In the genomic region with DNA sequence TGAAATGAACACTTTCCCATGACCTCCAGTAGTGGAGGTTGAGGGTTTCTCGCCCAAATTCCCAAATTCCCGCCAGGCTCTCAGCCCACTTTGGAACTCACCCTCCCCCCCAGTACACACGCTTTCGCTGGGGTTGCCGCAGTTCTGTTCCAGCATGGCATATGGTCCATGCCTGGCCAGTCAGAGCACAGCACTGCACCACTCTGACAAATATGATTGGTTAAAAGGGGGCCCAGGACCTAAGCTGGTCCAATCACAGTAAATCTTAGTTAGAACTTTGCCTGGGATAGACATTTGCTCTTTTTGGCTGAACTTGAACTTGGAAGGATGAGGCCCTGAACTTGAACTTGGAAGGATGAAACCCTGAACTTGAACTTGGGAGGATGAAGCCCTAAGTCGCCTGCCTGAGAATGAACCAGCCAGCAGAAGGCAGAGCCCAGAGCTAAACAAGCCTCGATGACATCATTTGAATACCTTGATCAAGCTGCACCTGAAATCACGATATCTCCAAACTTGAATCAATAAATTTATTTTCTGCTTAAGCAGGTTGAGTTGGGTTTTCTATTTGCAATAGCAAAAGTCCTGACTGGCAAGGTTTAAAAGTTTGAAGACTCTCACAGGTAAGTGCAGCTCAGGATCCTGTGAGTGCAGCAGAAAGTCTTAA, we compare ENCODE assay signal across 16 cellular contexts. TPM values are rescaled to one million over a fixed set of nuclear protein-coding genes. Genes with fewer than 3 reads are reported as not detected.
A peak's percentile ranks its signal among the peaks of the same experiment; 100 is the strongest.
DNase-seq lines count a peak whose midpoint lies in the region; ATAC-seq, FAIRE-seq and TF ChIP-seq lines count a peak whose summit lies in the region.
"Had no signal": no experiment of that assay in that cellular context is flagged by ENCODE, and none has a peak within 500 bp of the region (broad histone marks: within the 10 kb centered on the region; RNA-seq: fewer than 3 reads in every experiment).

No MANE protein-coding gene starts in this region.

- no peaks in the 10 kb centered on the region for H3K9me3 ChIP-seq in CD8-positive, alpha-beta memory T cell (ENCODE audit: low read length)
- no peaks in the 10 kb centered on the region for H3K9me3 ChIP-seq in transverse colon
- H3K9me3 ChIP-seq: gastrocnemius medialis, SJSA1, thoracic aorta had no signal

- H3K4me3 ChIP-seq in CD8-positive, alpha-beta memory T cell (ENCODE audit: low read length), result no peak overlapping the region
- no peak overlapping the region for H3K4me3 ChIP-seq in transverse colon
- H3K4me3 ChIP-seq: gastrocnemius medialis, SJSA1, thoracic aorta had no signal

- peak overlapping the region; percentile 6 for H3K27ac ChIP-seq in CD8-positive, alpha-beta memory T cell (ENCODE audit: low read depth, low read length)
- peak overlapping the region in 1 of 4 donors; percentile 55 for H3K27ac ChIP-seq in transverse colon
- H3K27ac ChIP-seq: gastrocnemius medialis, SJSA1, thoracic aorta had no signal

- 75 to 77% methylated on average over 4 to 8 of the region's 8 CpGs for WGBS in transverse colon (ENCODE audit: low coverage in 1 of 2), 2 donors

- H3K4me1 ChIP-seq in CD8-positive, alpha-beta memory T cell (ENCODE audit: insufficient read depth, low read length), result peaks cover 95% of the 10 kb centered on the region
- peaks cover 0 to 25% (median 7%) of the 10 kb centered on the region in 4 donors for H3K4me1 ChIP-seq in transverse colon
- H3K4me1 ChIP-seq: BE2C, gastrocnemius medialis had no signal

- H3K9me3 Mint-ChIP-seq in CD14-positive monocyte, result peaks cover 0 to 11% (median 5%) of the 10 kb centered on the region in 7 donors
- peaks cover 0 to 2% (median 0%) of the 10 kb centered on the region in 5 donors for H3K9me3 Mint-ChIP-seq in CD8-positive, alpha-beta memory T cell
- peaks cover 11% of the 10 kb centered on the region for H3K9me3 Mint-ChIP-seq in activated CD4-positive, alpha-beta memory T cell treated with anti-CD3 and anti-CD28 coated beads, Interleukin-2, amount 10 ng/mL, durations not matched to agents 7 days and 5 days
- H3K9me3 Mint-ChIP-seq in memory B cell, result peaks cover 4% of the 10 kb centered on the region
- H3K9me3 Mint-ChIP-seq: nephron had no signal

- TF ChIP-seq CTCF in CD14-positive monocyte (IDR thresholded peaks at IDR 0.05) (no peak), transverse colon (IDR thresholded peaks at IDR 0.05) (no peak), GM10248 (IDR thresholded peaks at IDR 0.05; ENCODE audit: control extremely low read depth, extremely low read depth, low read depth, missing control alignments) (no peak)

- CTCF ChIA-PET in CD8-positive, alpha-beta memory T cell (lab: Charles Lee), result interaction anchor here (1.1 to 3.3 kb wide), 6 partner anchors 14 to 63 kb away, joined by 3 to 25 read pairs (median 15); a partner anchor contains a TSS
- CTCF ChIA-PET in activated CD4-positive, alpha-beta memory T cell treated with anti-CD3 and anti-CD28 coated beads, Interleukin-2, amount 10 ng/mL, durations not matched to agents 7 days and 5 days (lab: Charles Lee), result interaction anchor here (0.8 to 2.6 kb wide), 3 partner anchors 18 to 36 kb away, joined by 4 to 11 read pairs (median 10); no protein-coding TSS in a partner anchor
- CTCF ChIA-PET in GM10248 (lab: Yijun Ruan, JAX), result interaction anchor here (0.9 to 3.3 kb wide), 6 partner anchors 9 to 43 kb away, joined by 3 to 20 read pairs (median 8); a partner anchor contains a TSS

- no peak for TF ChIP-seq EP300 in transverse colon (IDR thresholded peaks at IDR 0.05; ENCODE audit: low read depth)

- no peak overlapping the region for H3K4me3 Mint-ChIP-seq in CD14-positive monocyte
- H3K4me3 Mint-ChIP-seq in CD8-positive, alpha-beta memory T cell, result peak overlapping the region in 3 of 7 donors; percentile 9 to 60 (median 17)
- no peak overlapping the region for H3K4me3 Mint-ChIP-seq in activated CD4-positive, alpha-beta memory T cell treated with anti-CD3 and anti-CD28 coated beads, Interleukin-2, amount 10 ng/mL, durations not matched to agents 7 days and 5 days
- no peak overlapping the region for H3K4me3 Mint-ChIP-seq in memory B cell
- H3K4me3 Mint-ChIP-seq: nephron had no signal

- no peaks in the 10 kb centered on the region for H3K27me3 ChIP-seq in CD8-positive, alpha-beta memory T cell (ENCODE audit: insufficient read depth, low read length, poor library complexity, severe bottlenecking)
- H3K27me3 ChIP-seq in transverse colon, result no peaks in the 10 kb centered on the region
- H3K27me3 ChIP-seq: BE2C had no signal

- POLR2A ChIA-PET in CD8-positive, alpha-beta memory T cell (lab: Charles Lee), result interaction anchor here (0.9 to 2.2 kb wide), 2 partner anchors 18 to 19 kb away, joined by 3 to 9 read pairs; a partner anchor contains a TSS
- POLR2A ChIA-PET in activated CD4-positive, alpha-beta memory T cell treated with anti-CD3 and anti-CD28 coated beads, Interleukin-2, amount 10 ng/mL, durations not matched to agents 7 days and 5 days (lab: Charles Lee), result interaction anchor here (0.7 to 9.1 kb wide), 5 partner anchors 6 to 76 kb away, joined by 3 to 150 read pairs (median 5); a partner anchor contains a TSS
- POLR2A ChIA-PET in GM10248 (lab: Yijun Ruan, JAX), result no interaction called here

- peaks cover 39% of the 10 kb centered on the region for H3K36me3 ChIP-seq in CD8-positive, alpha-beta memory T cell (ENCODE audit: insufficient read depth, low read length)
- H3K36me3 ChIP-seq in transverse colon, result no peaks in the 10 kb centered on the region
- H3K36me3 ChIP-seq: BE2C, gastrocnemius medialis, thoracic aorta had no signal

- DNase-seq in CD14-positive monocyte (ENCODE audit: low spot score) (no peak), memory B cell (ENCODE audit: low spot score in 2 of 2) (no peak), urothelium cell line (ENCODE audit: low spot score) (no peak), medulla oblongata (ENCODE audit: extremely low spot score) (no peak), transverse colon (no peak), GM10248 (ENCODE audit: extremely low spot score) (no peak)
- no peak for DNase-seq in CD8-positive, alpha-beta memory T cell
- DNase-seq in activated CD4-positive, alpha-beta memory T cell treated with anti-CD3 and anti-CD28 coated beads, Interleukin-2, amount 10 ng/mL, durations not matched to agents 7 days and 5 days, result no peak
- DNase-seq: BE2C, gastrocnemius medialis, NCI-H1436 treated with DMSO at 0.1 percent for 48 hours had no signal

- H3K27ac Mint-ChIP-seq in CD14-positive monocyte (peak overlapping the region; percentile 34 to 96 (median 85)), memory B cell (peak overlapping the region; percentile 97)
- H3K27ac Mint-ChIP-seq in CD8-positive, alpha-beta memory T cell, result peak overlapping the region; percentile 46 to 99 (median 90)
- peak overlapping the region; percentile 93 for H3K27ac Mint-ChIP-seq in activated CD4-positive, alpha-beta memory T cell treated with anti-CD3 and anti-CD28 coated beads, Interleukin-2, amount 10 ng/mL, durations not matched to agents 7 days and 5 days
- H3K27ac Mint-ChIP-seq: nephron had no signal

- H3K27me3 Mint-ChIP-seq in CD14-positive monocyte (ENCODE audit: low read depth in 3 of 3) (peaks cover 0 to 1% (median under 1%) of the 10 kb centered on the region in 3 donors), memory B cell (no peaks in the 10 kb centered on the region)
- no peaks in the 10 kb centered on the region for H3K27me3 Mint-ChIP-seq in CD8-positive, alpha-beta memory T cell
- no peaks in the 10 kb centered on the region for H3K27me3 Mint-ChIP-seq in activated CD4-positive, alpha-beta memory T cell treated with anti-CD3 and anti-CD28 coated beads, Interleukin-2, amount 10 ng/mL, durations not matched to agents 7 days and 5 days

- H3K4me1 Mint-ChIP-seq in CD14-positive monocyte, result peaks cover 89% of the 10 kb centered on the region
- H3K4me1 Mint-ChIP-seq in CD8-positive, alpha-beta memory T cell, result peaks cover 86 to 91% (median 91%) of the 10 kb centered on the region in 3 donors
- H3K4me1 Mint-ChIP-seq in activated CD4-positive, alpha-beta memory T cell treated with anti-CD3 and anti-CD28 coated beads, Interleukin-2, amount 10 ng/mL, durations not matched to agents 7 days and 5 days, result peaks cover 91% of the 10 kb centered on the region
- H3K4me1 Mint-ChIP-seq in memory B cell, result peaks cover 82% of the 10 kb centered on the region

- peaks cover 47 to 63% of the 10 kb centered on the region in 2 donors for H3K36me3 Mint-ChIP-seq in CD14-positive monocyte
- H3K36me3 Mint-ChIP-seq in CD8-positive, alpha-beta memory T cell, result peaks cover 15 to 54% (median 17%) of the 10 kb centered on the region in 3 donors
- peaks cover 87% of the 10 kb centered on the region for H3K36me3 Mint-ChIP-seq in activated CD4-positive, alpha-beta memory T cell treated with anti-CD3 and anti-CD28 coated beads, Interleukin-2, amount 10 ng/mL, durations not matched to agents 7 days and 5 days (ENCODE audit: low read depth)
- peaks cover 38% of the 10 kb centered on the region for H3K36me3 Mint-ChIP-seq in memory B cell

- intact Hi-C loops in CD14-positive monocyte (cut with micrococcal nuclease) (no loop called here), transverse colon (cut with DNase I; ENCODE audit: low total_unique reads) (no loop called here)

- no peak for FAIRE-seq in urothelium cell line (lab: Jason Lieb, UNC)

- in situ Hi-C loops in transverse colon (cut with MboI; ENCODE audit: low pct_ligation_motif_present in 1 of 4, low pct_unique_long_range_greater_than_20kb in 1 of 4, low sequenced_read_pairs in 3 of 4), result loop anchor here in 1 of 4 donors (25.0 kb wide), 1 partner anchor 438 kb away; a partner anchor contains a TSS

- no peak for TF ChIP-seq POLR2A in transverse colon (IDR thresholded peaks at IDR 0.05)

- no peak for ATAC-seq in memory B cell (ENCODE audit: low read depth)
- ATAC-seq: gastrocnemius medialis had no signal

RNA-seq across cellular contexts. Expression of a gene that starts 12.6 kb away (rescaled TPM):
- polyA plus RNA-seq in CD14-positive monocyte, result not detected
- under 1 TPM; 0.24 to 0.62 TPM for total RNA-seq in CD8-positive, alpha-beta memory T cell
- 0.59 TPM for polyA plus RNA-seq in CD8-positive, alpha-beta memory T cell
- total RNA-seq in activated CD4-positive, alpha-beta memory T cell treated with anti-CD3 and anti-CD28 coated beads, Interleukin-2, amount 10 ng/mL, durations not matched to agents 7 days and 5 days, result 1 to 10 TPM; 3.4 to 3.9 TPM
- under 1 TPM in 2 of 4 donors, not detected in 2; 0.16 to 0.41 TPM for total RNA-seq in transverse colon
- total RNA-seq: gastrocnemius medialis, lower leg skin, SJSA1, thoracic aorta had no signal

RNA-seq across cellular contexts. Expression of a gene that starts 19.2 kb away (rescaled TPM):
- polyA plus RNA-seq in CD14-positive monocyte, result 100 to 1,000 TPM; 360 to 529 TPM
- total RNA-seq in CD8-positive, alpha-beta memory T cell, result 100 to 1,000 TPM; 433 to 452 TPM
- polyA plus RNA-seq in CD8-positive, alpha-beta memory T cell, result 1,206 TPM
- 1,000 to 10,000 TPM in 1 of 2 experiments, 100 to 1,000 TPM in 1; 984 to 1,005 TPM for total RNA-seq in activated CD4-positive, alpha-beta memory T cell treated with anti-CD3 and anti-CD28 coated beads, Interleukin-2, amount 10 ng/mL, durations not matched to agents 7 days and 5 days
- total RNA-seq in transverse colon, result 10 to 100 TPM in 3 of 4 donors, 1 to 10 TPM in 1; 5.2 to 36.3 (median 24.0) TPM

RNA-seq across cellular contexts. Expression of a gene that starts 36.8 kb away (rescaled TPM):
- polyA plus RNA-seq in CD14-positive monocyte, result under 1 TPM; 0.14 to 0.24 TPM
- total RNA-seq in CD8-positive, alpha-beta memory T cell, result 1 to 10 TPM; 3.6 to 4.3 TPM
- 1.8 TPM for polyA plus RNA-seq in CD8-positive, alpha-beta memory T cell
- total RNA-seq in activated CD4-positive, alpha-beta memory T cell treated with anti-CD3 and anti-CD28 coated beads, Interleukin-2, amount 10 ng/mL, durations not matched to agents 7 days and 5 days, result 10 to 100 TPM; 10.2 to 10.3 TPM
- 10 to 100 TPM in 1 of 4 donors, 1 to 10 TPM in 3; 1.4 to 68.8 (median 7.5) TPM for total RNA-seq in transverse colon

RNA-seq across cellular contexts. Expression of a gene that starts 57.4 kb away (rescaled TPM):
- 10 to 100 TPM; 51.0 to 70.0 TPM for polyA plus RNA-seq in CD14-positive monocyte
- 10 to 100 TPM; 23.1 to 24.7 TPM for total RNA-seq in CD8-positive, alpha-beta memory T cell
- polyA plus RNA-seq in CD8-positive, alpha-beta memory T cell, result 80.2 TPM
- 100 to 1,000 TPM; 114 to 126 TPM for total RNA-seq in activated CD4-positive, alpha-beta memory T cell treated with anti-CD3 and anti-CD28 coated beads, Interleukin-2, amount 10 ng/mL, durations not matched to agents 7 days and 5 days
- 10 to 100 TPM in 2 of 4 donors, 1 to 10 TPM in 2; 1.4 to 26.9 (median 10.6) TPM for total RNA-seq in transverse colon
- total RNA-seq: renal cortical epithelial cell had no signal

Comparison
In these comparisons a context has a peak if more than half of its experiments do, and no peak if none do; other contexts are left out.
1. RNA of a gene that starts 19.2 kb away (total RNA-seq): 984 to 1,005 TPM in activated CD4-positive, alpha-beta memory T cell treated with anti-CD3 and anti-CD28 coated beads, Interleukin-2, amount 10 ng/mL, durations not matched to agents 7 days and 5 days and 433 to 452 TPM in CD8-positive, alpha-beta memory T cell; 5.2 to 36.3 TPM in transverse colon; every median in the first group is over 10 times any median in the second.
2. Peak in every context shown above with its lines, with median percentiles within 50 percentile points of each other: H3K27ac Mint-ChIP-seq.